22 cellular contexts compared by ENCODE assay signal in the genomic region with DNA sequence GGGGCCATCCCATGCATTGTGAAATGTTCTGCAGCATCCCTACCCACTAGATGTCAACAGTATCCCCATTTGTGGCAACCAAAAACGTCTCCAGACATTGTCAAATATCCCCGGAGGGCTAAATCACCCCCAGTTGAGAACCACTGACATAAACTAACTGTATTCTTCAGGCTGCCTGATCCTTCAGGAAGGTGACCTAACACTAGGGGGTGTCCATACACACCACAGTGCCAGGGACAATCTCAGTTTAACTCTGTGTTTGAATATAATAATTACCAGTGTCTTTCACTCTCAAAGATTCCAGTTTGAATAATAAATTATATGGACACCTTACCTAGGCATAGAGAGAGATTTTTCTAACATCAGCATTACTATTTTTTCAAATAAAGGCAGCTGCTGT. TPM values are rescaled to one million over a fixed set of nuclear protein-coding genes. Genes with fewer than 3 reads are reported as not detected.
DNase-seq lines count a peak whose midpoint lies in the region; ATAC-seq, FAIRE-seq and TF ChIP-seq lines count a peak whose summit lies in the region.
"Had no signal": no experiment of that assay in that cellular context is flagged by ENCODE, and none has a peak within 500 bp of the region (broad histone marks: within the 10 kb centered on the region; RNA-seq: fewer than 3 reads in every experiment).

No MANE protein-coding gene starts in this region.

- H2AFZ ChIP-seq in HCT116 (ENCODE audit: low read depth, low read length, poor library complexity, severe bottlenecking) (peak overlapping the region; percentile 45), hepatocyte (no peak overlapping the region)
- H2AFZ ChIP-seq: parathyroid adenoma had no signal

- H3K4me2 ChIP-seq in HCT116 (ENCODE audit: low read length) (no peak overlapping the region), hepatocyte (no peak overlapping the region)
- H3K4me2 ChIP-seq: BLaER1 had no signal

- TF ChIP-seq RAD21 in HCT116 (IDR thresholded peaks at IDR 0.05; ENCODE audit: low read depth): peak; percentile 46

- TF ChIP-seq CTCF in AG09309 (IDR thresholded peaks at IDR 0.05; ENCODE audit: control insufficient read depth, insufficient read depth, low read depth, low read length, missing control alignments) (peak; percentile 10), HCT116 (IDR thresholded peaks at IDR 0.05 in 2 of 3, conservative IDR thresholded peaks at IDR 0.05 in 1 of 3; ENCODE audit: borderline replicate concordance in 1 of 3, insufficient read depth in 1 of 3, low read depth in 2 of 3, low read length in 2 of 3) (peak; percentile 32 to 46 (median 36); a peak in 5 of 6 replicates), VCaP (conservative IDR thresholded peaks at IDR 0.05) (peak; percentile 34), hepatocyte (IDR thresholded peaks at IDR 0.05; ENCODE audit: poor library complexity) (peak; percentile 36), D721Med (IDR thresholded peaks at IDR 0.05; ENCODE audit: insufficient read depth, missing control alignments) (no peak), tibial artery (IDR thresholded peaks at IDR 0.05) (no peak)

- H3K36me3 ChIP-seq in HCT116 (ENCODE audit: control insufficient read depth in 1 of 2, insufficient read depth in 2 of 2, low read length in 2 of 2) (no peaks in the 10 kb centered on the region), hepatocyte (replicated peaks; ENCODE audit: insufficient read depth, low read depth) (no peaks in the 10 kb centered on the region), tibial artery (no peaks in the 10 kb centered on the region)
- H3K36me3 ChIP-seq: BLaER1, uterus had no signal

- 45% methylated on average over 2 of the region's 2 CpGs for WGBS in hepatocyte (ENCODE audit: low lambda C conversion rate, missing lambda C conversion rate)

- H3K4me1 ChIP-seq in HCT116 (ENCODE audit: control insufficient read depth in 1 of 2, insufficient read depth in 2 of 2, low read length in 2 of 2) (no peaks in the 10 kb centered on the region; a peak in 1 of 4 replicates), hepatocyte (ENCODE audit: insufficient read depth) (no peaks in the 10 kb centered on the region), tibial artery (no peaks in the 10 kb centered on the region)
- H3K4me1 ChIP-seq: BLaER1, parathyroid adenoma, uterus had no signal

- H3K79me2 ChIP-seq in HCT116 (ENCODE audit: insufficient read depth, low read length) (no peaks in the 10 kb centered on the region), hepatocyte (no peaks in the 10 kb centered on the region)
- H3K79me2 ChIP-seq: parathyroid adenoma had no signal

- H3K4me3 ChIP-seq in AG09309 (ENCODE audit: control insufficient read depth, low read depth, low read length) (no peak overlapping the region), HCT116 (replicated peaks in 1 of 2; ENCODE audit: low read depth in 1 of 2, low read length in 2 of 2) (no peak overlapping the region), hepatocyte (no peak overlapping the region), tibial artery (no peak overlapping the region)
- H3K4me3 ChIP-seq: BLaER1, uterus had no signal

- H3K9ac ChIP-seq in HCT116 (ENCODE audit: low read length): no peak overlapping the region
- H3K9ac ChIP-seq: BLaER1, parathyroid adenoma had no signal

- H4K20me1 ChIP-seq in HCT116 (ENCODE audit: insufficient read depth) (no peaks in the 10 kb centered on the region), hepatocyte (ENCODE audit: insufficient read depth, poor library complexity, severe bottlenecking) (no peaks in the 10 kb centered on the region)

- RAD21 ChIA-PET in HCT116 (lab: Charles Lee; ENCODE audit: low non-redundant PET in 1 of 2, low total read pairs in 2 of 2, uncharacterized antibody in 2 of 2, unreplicated experiment in 2 of 2): no interaction called here

- intact Hi-C loops in HCT116 (cut with micrococcal nuclease): no loop called here
- intact Hi-C loops in tibial artery (cut with DNase I; ENCODE audit: low total_unique reads): no loop called here

- ATAC-seq in HCT116: peak; percentile 75
- ATAC-seq: stimulated activated naive CD8-positive, alpha-beta T cell treated with anti-CD3 and anti-CD28 coated beads, Interleukin-15, amount 100 ng/mL, for 72 hours had no signal

- BruUV-seq in HCT116 (replicated peaks; lab: Mats Ljungman, UMichigan): no TSS peak

- CTCF ChIA-PET in HCT116 (lab: Charles Lee): no interaction called here

- H3K9me2 ChIP-seq in HCT116 (ENCODE audit: insufficient read depth): no peaks in the 10 kb centered on the region
- no peaks in the 10 kb centered on the region for H3K9me2 ChIP-seq in hepatocyte (replicated peaks; ENCODE audit: insufficient read depth)

- H3K9me3 ChIP-seq in HCT116 (ENCODE audit: control insufficient read depth in 1 of 2, insufficient read depth in 1 of 2, low read depth in 1 of 2, low read length in 2 of 2): no peaks in the 10 kb centered on the region
- no peaks in the 10 kb centered on the region for H3K9me3 ChIP-seq in hepatocyte (ENCODE audit: low read depth)
- no peaks in the 10 kb centered on the region for H3K9me3 ChIP-seq in tibial artery
- H3K9me3 ChIP-seq: BLaER1, uterus had no signal

- no peak for FAIRE-seq in D721Med (lab: Jason Lieb, UNC)

- H3K27ac ChIP-seq in HCT116 (ENCODE audit: low read depth, low read length): no peak overlapping the region
- H3K27ac ChIP-seq in VCaP: no peak overlapping the region
- H3K27ac ChIP-seq in hepatocyte: no peak overlapping the region
- no peak overlapping the region for H3K27ac ChIP-seq in tibial artery
- H3K27ac ChIP-seq: BLaER1, parathyroid adenoma, uterus had no signal

- POLR2A ChIA-PET in HCT116 (lab: Charles Lee): no interaction called here

- H3K27me3 ChIP-seq in HCT116 (ENCODE audit: insufficient read depth, low read length): no peaks in the 10 kb centered on the region
- no peaks in the 10 kb centered on the region for H3K27me3 ChIP-seq in hepatocyte
- no peaks in the 10 kb centered on the region for H3K27me3 ChIP-seq in tibial artery
- H3K27me3 ChIP-seq: uterus had no signal

- TF ChIP-seq POLR2A in HCT116 (IDR thresholded peaks at IDR 0.05; ENCODE audit: borderline replicate concordance, extremely low read depth, insufficient read depth, insufficient read length): no peak

- DNase-seq in AG09309 (ENCODE audit: low read depth) (no peak), HCT116 (ENCODE audit: low read depth, low spot score) (no peak), hepatocyte (ENCODE audit: low spot score) (peak; percentile 22), islet precursor cell (no peak), D721Med (ENCODE audit: insufficient read length, low spot score) (no peak), tibial artery (no peak)
- no peak for DNase-seq in stimulated activated CD4-positive, alpha-beta T cell treated with anti-CD3 and anti-CD28 coated beads, Interleukin-4, amount 100 ng/mL, for 4 hours
- DNase-seq: activated CD4-positive, alpha-beta T cell treated with anti-CD3 and anti-CD28 coated beads, Interleukin-2, amount 50 U/mL, for 1 hour; activated naive CD8-positive, alpha-beta T cell treated with anti-CD3 and anti-CD28 coated beads for 36 hours; activated T-cell treated with anti-CD3 and anti-CD28 coated beads, Interleukin-2, amount 50 U/mL, for 24 hours; caudate nucleus; DND-41; H7; kidney glomerular epithelial cell; NCI-H2081; SIG-M5; stimulated activated naive CD8-positive, alpha-beta T cell treated with anti-CD3 and anti-CD28 coated beads, Interleukin-15, amount 100 ng/mL, for 72 hours; uterus had no signal

TF ChIP-seq in HCT116, 20 proteins besides CTCF, POLR2A, EP300 and RAD21:
- TF ChIP-seq CBX3 (IDR thresholded peaks at IDR 0.05; ENCODE audit: low read depth) (no peak), CEBPB (IDR thresholded peaks at IDR 0.05; ENCODE audit: low read depth) (no peak), TCF7L2 (IDR thresholded peaks at IDR 0.05; ENCODE audit: borderline replicate concordance, extremely low read depth, insufficient read depth, insufficient read length) (no peak), JUND (IDR thresholded peaks at IDR 0.05) (no peak), SIN3A (IDR thresholded peaks at IDR 0.05; ENCODE audit: low read depth) (no peak), EGR1 (IDR thresholded peaks at IDR 0.05; ENCODE audit: low read depth) (no peak), EZH2phosphoT487 (IDR thresholded peaks at IDR 0.05; ENCODE audit: borderline replicate concordance) (no peak), SRF (IDR thresholded peaks at IDR 0.05; ENCODE audit: low read depth) (no peak), YY1 (IDR thresholded peaks at IDR 0.05; ENCODE audit: extremely low read depth, insufficient replicate concordance, low read depth, low read length) (no peak), ZNF274 (IDR thresholded peaks at IDR 0.05; ENCODE audit: low read depth, low read length) (no peak), FOSL1 (IDR thresholded peaks at IDR 0.05; ENCODE audit: low read depth) (no peak)
- TF ChIP-seq, protein P1, sequence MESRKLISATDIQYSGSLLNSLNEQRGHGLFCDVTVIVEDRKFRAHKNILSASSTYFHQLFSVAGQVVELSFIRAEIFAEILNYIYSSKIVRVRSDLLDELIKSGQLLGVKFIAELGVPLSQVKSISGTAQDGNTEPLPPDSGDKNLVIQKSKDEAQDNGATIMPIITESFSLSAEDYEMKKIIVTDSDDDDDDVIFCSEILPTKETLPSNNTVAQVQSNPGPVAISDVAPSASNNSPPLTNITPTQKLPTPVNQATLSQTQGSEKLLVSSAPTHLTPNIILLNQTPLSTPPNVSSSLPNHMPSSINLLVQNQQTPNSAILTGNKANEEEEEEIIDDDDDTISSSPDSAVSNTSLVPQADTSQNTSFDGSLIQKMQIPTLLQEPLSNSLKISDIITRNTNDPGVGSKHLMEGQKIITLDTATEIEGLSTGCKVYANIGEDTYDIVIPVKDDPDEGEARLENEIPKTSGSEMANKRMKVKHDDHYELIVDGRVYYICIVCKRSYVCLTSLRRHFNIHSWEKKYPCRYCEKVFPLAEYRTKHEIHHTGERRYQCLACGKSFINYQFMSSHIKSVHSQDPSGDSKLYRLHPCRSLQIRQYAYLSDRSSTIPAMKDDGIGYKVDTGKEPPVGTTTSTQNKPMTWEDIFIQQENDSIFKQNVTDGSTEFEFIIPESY (IDR thresholded peaks at IDR 0.05; ENCODE audit: extremely low read depth, insufficient replicate concordance, low read length): no peak
- TF ChIP-seq, protein P2, sequence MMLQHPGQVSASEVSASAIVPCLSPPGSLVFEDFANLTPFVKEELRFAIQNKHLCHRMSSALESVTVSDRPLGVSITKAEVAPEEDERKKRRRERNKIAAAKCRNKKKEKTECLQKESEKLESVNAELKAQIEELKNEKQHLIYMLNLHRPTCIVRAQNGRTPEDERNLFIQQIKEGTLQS (IDR thresholded peaks at IDR 0.05): no peak
- TF ChIP-seq, protein P3, sequence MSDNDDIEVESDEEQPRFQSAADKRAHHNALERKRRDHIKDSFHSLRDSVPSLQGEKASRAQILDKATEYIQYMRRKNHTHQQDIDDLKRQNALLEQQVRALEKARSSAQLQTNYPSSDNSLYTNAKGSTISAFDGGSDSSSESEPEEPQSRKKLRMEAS (IDR thresholded peaks at IDR 0.05): no peak

RNA-seq across cellular contexts. Expression of a gene that starts 6.4 kb away (rescaled TPM):
- not detected for total RNA-seq in HCT116 (2021; ENCODE audit: unreplicated experiment)
- not detected in 2 replicates for polyA plus RNA-seq in HCT116 (2012)
- total RNA-seq in hepatocyte: 47.8 and 49.9 TPM in 2 replicates
- 12.5 and 16.5 TPM in 2 replicates for polyA plus RNA-seq in hepatocyte
- total RNA-seq: glomerular endothelial cell had no signal

Comparison
In these comparisons a context has a peak if more than half of its experiments do, and no peak if none do; other contexts are left out.
1. CTCF ChIP-seq: peak in AG09309 (single experiment), HCT116 (3 of 3), VCaP (single experiment) and hepatocyte (single experiment); none in D721Med (single experiment) and tibial artery (0 of 2).
2. RNA of a gene that starts 6.4 kb away (total RNA-seq): 47.8 to 49.9 TPM in hepatocyte; not detected in HCT116 (single experiment); every median in the first group is over 10 times any median in the second.